In the genomic region with DNA sequence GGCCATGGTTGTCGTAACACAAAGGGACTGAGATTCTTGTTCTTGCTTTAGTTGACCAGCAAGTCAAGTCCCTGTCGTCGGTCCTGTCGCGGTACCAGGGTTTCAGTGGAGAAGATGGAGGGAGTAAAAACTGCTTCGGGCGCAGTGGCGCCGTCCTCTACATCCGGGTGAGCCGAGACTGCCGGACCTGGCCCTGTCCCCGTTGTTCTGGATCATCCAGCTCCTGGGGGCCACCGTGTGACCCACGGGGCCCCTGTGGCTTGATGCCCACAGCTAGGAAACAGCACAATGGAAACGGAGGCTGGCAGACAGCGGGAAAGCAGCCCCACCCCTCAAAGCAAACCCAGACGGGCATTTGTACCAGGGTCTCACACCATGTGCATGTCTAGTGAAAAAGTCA, we compare ENCODE assay signal across 25 cellular contexts. TPM values are rescaled to one million over a fixed set of nuclear protein-coding genes. Genes with fewer than 3 reads are reported as not detected.
"Had no signal": no experiment of that assay in that cellular context is flagged by ENCODE, and none has a peak within 500 bp of the region (broad histone marks: within the 10 kb centered on the region; RNA-seq: fewer than 3 reads in every experiment).

No MANE protein-coding gene starts in this region.

- H3K9me3 ChIP-seq: Peyer's patch had no signal

- H3K27me3 ChIP-seq: brain microvascular endothelial cell, cardiac muscle cell, Peyer's patch had no signal

- H3K9me3 Mint-ChIP-seq: activated CD4-positive, alpha-beta memory T cell treated with anti-CD3 and anti-CD28 coated beads for 36 hours; activated CD4-positive, alpha-beta T cell treated with anti-CD3 and anti-CD28 coated beads, Interleukin-2, amount 10 ng/mL, durations not matched to agents 7 days and 5 days; activated T-cell treated with anti-CD3 and anti-CD28 coated beads, Interleukin-2, amount 50 U/mL, for 4 hours; T-cell had no signal

- FAIRE-seq: TTC549 had no signal

- ATAC-seq: activated T-cell treated with anti-CD3 and anti-CD28 coated beads, Interleukin-2, amount 50 U/mL, for 4 hours; T-cell had no signal

- H3K4me3 ChIP-seq: cardiac muscle cell, Peyer's patch, SK-N-MC had no signal

- DNase-seq: activated CD4-positive, alpha-beta memory T cell treated with anti-CD3 and anti-CD28 coated beads for 36 hours; activated CD4-positive, alpha-beta T cell treated with anti-CD3 and anti-CD28 coated beads, Interleukin-2, amount 10 ng/mL, durations not matched to agents 7 days and 5 days; activated CD4-positive, CD25-positive, alpha-beta regulatory T cell; activated CD8-positive, alpha-beta memory T cell treated with anti-CD3 and anti-CD28 coated beads for 24 hours; activated effector memory CD4-positive, alpha-beta T cell treated with anti-CD3 and anti-CD28 coated beads, Interleukin-2, amount 50 U/mL, for 16 hours; activated naive CD4-positive, alpha-beta T cell treated with Interleukin-2 at 50 U/mL for 16 hours; activated T-cell treated with anti-CD3 and anti-CD28 coated beads, Interleukin-2, amount 50 U/mL, for 4 hours; brain microvascular endothelial cell; Kasumi-1; KBM-7; NCI-H1048; NCI-H146; NCI-H187 treated with DMSO at 0.1 percent for 48 hours; NCI-H345; NCI-H510A; NCI-H69; NK-92 treated with Interleukin-12 subunit alpha and Interleukin-12 subunit beta, amount 100 ng/mL, for 24 hours; T-cell; T-helper 2 cell; T1000 had no signal

- H3K27me3 Mint-ChIP-seq: activated CD4-positive, alpha-beta memory T cell treated with anti-CD3 and anti-CD28 coated beads for 36 hours; activated CD4-positive, alpha-beta T cell treated with anti-CD3 and anti-CD28 coated beads, Interleukin-2, amount 10 ng/mL, durations not matched to agents 7 days and 5 days; activated naive CD8-positive, alpha-beta T cell; T-cell had no signal

- H3K4me1 Mint-ChIP-seq: activated CD4-positive, alpha-beta T cell treated with anti-CD3 and anti-CD28 coated beads, Interleukin-2, amount 10 ng/mL, durations not matched to agents 7 days and 5 days had no signal

- H3K27ac ChIP-seq: brain microvascular endothelial cell, cardiac muscle cell, Peyer's patch, SK-N-MC had no signal

- H3K27ac Mint-ChIP-seq: activated CD4-positive, alpha-beta memory T cell treated with anti-CD3 and anti-CD28 coated beads for 36 hours; activated CD4-positive, alpha-beta T cell treated with anti-CD3 and anti-CD28 coated beads, Interleukin-2, amount 10 ng/mL, durations not matched to agents 7 days and 5 days; activated naive CD8-positive, alpha-beta T cell; T-cell had no signal

- H3K4me3 Mint-ChIP-seq: activated CD4-positive, alpha-beta memory T cell treated with anti-CD3 and anti-CD28 coated beads for 36 hours; activated CD4-positive, alpha-beta T cell treated with anti-CD3 and anti-CD28 coated beads, Interleukin-2, amount 10 ng/mL, durations not matched to agents 7 days and 5 days; activated naive CD8-positive, alpha-beta T cell; activated T-cell treated with anti-CD3 and anti-CD28 coated beads, Interleukin-2, amount 50 U/mL, for 4 hours; T-cell had no signal

RNA-seq across cellular contexts. Expression of gene HRH3, which starts 22.3 kb away (rescaled TPM):
- total RNA-seq: activated CD4-positive, alpha-beta memory T cell treated with anti-CD3 and anti-CD28 coated beads for 36 hours; activated CD4-positive, alpha-beta T cell treated with anti-CD3 and anti-CD28 coated beads, Interleukin-2, amount 10 ng/mL, durations not matched to agents 7 days and 5 days; activated T-cell treated with anti-CD3 and anti-CD28 coated beads, Interleukin-2, amount 50 U/mL, for 4 hours; cardiac muscle cell; T-cell had no signal
- polyA plus RNA-seq: cardiac muscle cell had no signal
